Comparison of ENCODE assay signal across 8 cellular contexts in genomic region chr3:108221911-108222812, GRCh38. TPM values are rescaled to one million over a fixed set of nuclear protein-coding genes. Genes with fewer than 3 reads are reported as not detected.
A peak's percentile ranks its signal among the peaks of the same experiment; 100 is the strongest.
DNase-seq lines count a peak whose midpoint lies in the region; ATAC-seq, FAIRE-seq and TF ChIP-seq lines count a peak whose summit lies in the region.

IFT57 (minus strand) TSS chr3:108222424; CDS start chr3:108222322, 102 bp downstream.

- peak within 1 kb of the TSS; percentile 93 for H3K9ac ChIP-seq in keratinocyte (ENCODE audit: control insufficient read depth, extremely low read depth, insufficient read depth, low read length)

- DNase-seq in AG09319 (ENCODE audit: extremely low read depth, low read depth): peak; percentile 93
- peak; percentile 90 for DNase-seq in NCI-H460 (ENCODE audit: extremely low read depth, low read depth)
- DNase-seq in activated CD4-positive, alpha-beta T cell treated with anti-CD3 and anti-CD28 coated beads for 1 hour: peak; percentile 91
- DNase-seq in cerebellum (ENCODE audit: low spot score): peak; percentile 98
- peak; percentile 63 for DNase-seq in keratinocyte (ENCODE audit: low read depth, low spot score)
- DNase-seq in stimulated activated CD4-positive, alpha-beta T cell treated with anti-CD3 and anti-CD28 coated beads, Interleukin-15, amount 100 ng/mL, for 1 hour (ENCODE audit: low read depth in 1 of 2, low spot score in 1 of 2): peak; percentile 87 to 90

- peak; percentile 83 for FAIRE-seq in keratinocyte (lab: Jason Lieb, UNC)

- no peaks in the 10 kb centered on the region for H3K36me3 ChIP-seq in keratinocyte (ENCODE audit: control insufficient read depth in 2 of 2, extremely low read depth in 1 of 2, insufficient read depth in 2 of 2, low read length in 2 of 2)

- H2AFZ ChIP-seq in keratinocyte (ENCODE audit: control insufficient read depth, low read length): peak within 1 kb of the TSS; percentile 98

- H3K9me1 ChIP-seq in keratinocyte (ENCODE audit: control insufficient read depth, extremely low read depth, insufficient read depth, low read length): no peaks in the 10 kb centered on the region

- H3K4me1 ChIP-seq in keratinocyte (ENCODE audit: control insufficient read depth, extremely low read depth, insufficient read depth, low read length): peaks cover 29% of the 10 kb centered on the region

- H3K4me3 ChIP-seq in keratinocyte (ENCODE audit: control insufficient read depth in 2 of 3, extremely low read depth in 1 of 3, insufficient read depth in 2 of 3, low read depth in 1 of 3, low read length in 3 of 3): peak within 1 kb of the TSS; percentile 68 to 91 (median 87)

- H3K9me3 ChIP-seq in keratinocyte (ENCODE audit: control insufficient read depth, low read depth, low read length): no peaks in the 10 kb centered on the region

- no peak for TF ChIP-seq CTCF in AG09319 (IDR thresholded peaks at IDR 0.05; ENCODE audit: low read depth, low read length)
- TF ChIP-seq CTCF in keratinocyte (optimal IDR thresholded peaks at IDR 0.05 in 1 of 3, IDR thresholded peaks at IDR 0.05 in 1 of 3, conservative IDR thresholded peaks at IDR 0.05 in 1 of 3; ENCODE audit: extremely low read depth in 1 of 3, insufficient read depth in 2 of 3, low read length in 3 of 3): no peak

- no peaks in the 10 kb centered on the region for H3K27me3 ChIP-seq in keratinocyte (ENCODE audit: control insufficient read depth, extremely low read depth, insufficient read depth, low read length)

- dilution Hi-C loops in keratinocyte (cut with MboI; ENCODE audit: extremely low pct_ligation_motif_present, low sequenced_read_pairs): no loop called here

- no peaks in the 10 kb centered on the region for H4K20me1 ChIP-seq in keratinocyte (ENCODE audit: control insufficient read depth, extremely low read depth, insufficient read depth, low read length)

- ATAC-seq in GM19035 (IDR thresholded peaks at IDR 0.05; ENCODE audit: unreplicated experiment) (peak; percentile 93), HG03378 (IDR thresholded peaks at IDR 0.05; ENCODE audit: unreplicated experiment) (peak; percentile 86)

- peak within 1 kb of the TSS; percentile 77 for H3K4me2 ChIP-seq in keratinocyte (ENCODE audit: control insufficient read depth, extremely low read depth, insufficient read depth, low read depth, low read length)

- peaks cover 13% of the 10 kb centered on the region for H3K79me2 ChIP-seq in keratinocyte (ENCODE audit: control insufficient read depth, insufficient read depth, low read length)

- peak within 1 kb of the TSS; percentile 86 for H3K27ac ChIP-seq in keratinocyte (ENCODE audit: control insufficient read depth, insufficient read depth, low read length)

RNA-seq across cellular contexts. Expression of gene IFT57, which starts in this region (rescaled TPM):
- total RNA-seq in NCI-H460 (2014; rRNA removed; shearing (Covaris generic)): 35.4 and 44.4 TPM in 2 replicates
- polyA plus RNA-seq in NCI-H460 (2014; cell fraction: nucleus; rRNA removed): 12.1 and 16.5 TPM in 2 replicates
- total RNA-seq in cerebellum: 47.1 TPM
- polyA plus RNA-seq in keratinocyte: 31.7 to 47.6 TPM (median 33.5 TPM) in 3 replicates
- 24.2 TPM for polyA plus RNA-seq in keratinocyte (2011; ENCODE audit: low read depth)
- 29.8 and 30.9 TPM in 2 replicates for polyA plus RNA-seq in keratinocyte (2011; cell fraction: cytosol; rRNA removed)
- 18.0 and 20.4 TPM in 2 replicates for polyA plus RNA-seq in keratinocyte (2011; cell fraction: nucleus; rRNA removed)
- polyA plus RNA-seq in keratinocyte (2012; ENCODE audit: low replicate concordance): 12.1 and 28.3 TPM in 2 replicates
- 6.2 to 33.7 TPM (median 15.2 TPM) in 3 replicates for polyA minus RNA-seq in keratinocyte
- polyA minus RNA-seq in keratinocyte (2011; cell fraction: cytosol; rRNA and poly(A)+ RNA removed): 37.2 TPM
- 10.4 and 13.0 TPM in 2 replicates for polyA minus RNA-seq in keratinocyte (2011; cell fraction: nucleus; rRNA and poly(A)+ RNA removed)

Comparison
In these comparisons a context has a peak if more than half of its experiments do, and no peak if none do; other contexts are left out.
1. Peak in every context shown above with its lines: DNase-seq, ATAC-seq, H3K4me3 ChIP-seq and H3K27ac ChIP-seq.